In genomic region chr15:76942331-76942730, GRCh38 we compare ENCODE assay signal across 27 cellular contexts. TPM values are rescaled to one million over a fixed set of nuclear protein-coding genes. Genes with fewer than 3 reads are reported as not detected.
"Had no signal": no experiment of that assay in that cellular context is flagged by ENCODE, and none has a peak within 500 bp of the region (broad histone marks: within the 10 kb centered on the region; RNA-seq: fewer than 3 reads in every experiment).

No MANE protein-coding gene starts in this region.

- H3K9me3 Mint-ChIP-seq: natural killer cell; stimulated activated effector memory CD8-positive, alpha-beta T cell treated with anti-CD3 and anti-CD28 coated beads, Interleukin-12 subunit alpha, Interleukin-12 subunit beta, amount 100 ng/mL, for 72 hours had no signal

- H3K9me3 ChIP-seq: gastrocnemius medialis, neutrophil, prostate gland, right atrium auricular region, sigmoid colon, vagina had no signal

- H3K36me3 ChIP-seq: prostate gland had no signal

- H3K4me3 ChIP-seq: gastrocnemius medialis, hepatocyte, lung, prostate gland, right atrium auricular region, sigmoid colon, vagina had no signal

- H3K4me3 Mint-ChIP-seq: memory B cell; natural killer cell; stimulated activated effector memory CD8-positive, alpha-beta T cell treated with anti-CD3 and anti-CD28 coated beads, Interleukin-12 subunit alpha, Interleukin-12 subunit beta, amount 100 ng/mL, for 72 hours had no signal

- H3K79me2 ChIP-seq: hepatocyte, parathyroid adenoma had no signal

- H3K27me3 ChIP-seq: gastrocnemius medialis, hepatocyte, neutrophil, right atrium auricular region, sigmoid colon, vagina had no signal

- ATAC-seq: esophagus mucosa; gastrocnemius medialis; left lobe of liver; natural killer cell; stimulated activated effector memory CD8-positive, alpha-beta T cell treated with anti-CD3 and anti-CD28 coated beads, Interleukin-12 subunit alpha, Interleukin-12 subunit beta, amount 100 ng/mL, for 72 hours had no signal

- H3K4me1 ChIP-seq: parathyroid adenoma, prostate gland, right atrium auricular region, vagina had no signal

- H2AFZ ChIP-seq: hepatocyte, parathyroid adenoma had no signal

- H3K27ac Mint-ChIP-seq: memory B cell; natural killer cell; stimulated activated effector memory CD8-positive, alpha-beta T cell treated with anti-CD3 and anti-CD28 coated beads, Interleukin-12 subunit alpha, Interleukin-12 subunit beta, amount 100 ng/mL, for 72 hours had no signal

- H3K27me3 Mint-ChIP-seq: memory B cell had no signal

- H3K4me2 ChIP-seq: hepatocyte had no signal

- DNase-seq: cortex of kidney; effector CD4-positive, alpha-beta T cell; foreskin fibroblast; gastrocnemius medialis; head of caudate nucleus; kidney; natural killer cell; sigmoid colon; stimulated activated CD4-positive, alpha-beta T cell treated with anti-CD3 and anti-CD28 coated beads, Interleukin-2, amount 100 ng/mL, for 24 hours; stimulated activated CD4-positive, alpha-beta T cell treated with anti-CD3 and anti-CD28 coated beads, Interleukin-4, amount 100 ng/mL, for 24 hours; stimulated activated naive CD4-positive, alpha-beta T cell treated with Interleukin-2 at 50 U/mL for 16 hours; trophoblast cell had no signal

- H3K27ac ChIP-seq: epithelial cell of prostate, gastrocnemius medialis, hepatocyte, neutrophil, parathyroid adenoma, prostate gland, right atrium auricular region, sigmoid colon, vagina had no signal

RNA-seq across cellular contexts. Expression of gene PSTPIP1, which starts 52.6 kb away (rescaled TPM):
- total RNA-seq: glomerular endothelial cell, hepatocyte, osteoblast had no signal
- polyA plus RNA-seq: hepatocyte, neural cell had no signal
